Comparison of ENCODE assay signal across 13 cellular contexts in the genomic region with DNA sequence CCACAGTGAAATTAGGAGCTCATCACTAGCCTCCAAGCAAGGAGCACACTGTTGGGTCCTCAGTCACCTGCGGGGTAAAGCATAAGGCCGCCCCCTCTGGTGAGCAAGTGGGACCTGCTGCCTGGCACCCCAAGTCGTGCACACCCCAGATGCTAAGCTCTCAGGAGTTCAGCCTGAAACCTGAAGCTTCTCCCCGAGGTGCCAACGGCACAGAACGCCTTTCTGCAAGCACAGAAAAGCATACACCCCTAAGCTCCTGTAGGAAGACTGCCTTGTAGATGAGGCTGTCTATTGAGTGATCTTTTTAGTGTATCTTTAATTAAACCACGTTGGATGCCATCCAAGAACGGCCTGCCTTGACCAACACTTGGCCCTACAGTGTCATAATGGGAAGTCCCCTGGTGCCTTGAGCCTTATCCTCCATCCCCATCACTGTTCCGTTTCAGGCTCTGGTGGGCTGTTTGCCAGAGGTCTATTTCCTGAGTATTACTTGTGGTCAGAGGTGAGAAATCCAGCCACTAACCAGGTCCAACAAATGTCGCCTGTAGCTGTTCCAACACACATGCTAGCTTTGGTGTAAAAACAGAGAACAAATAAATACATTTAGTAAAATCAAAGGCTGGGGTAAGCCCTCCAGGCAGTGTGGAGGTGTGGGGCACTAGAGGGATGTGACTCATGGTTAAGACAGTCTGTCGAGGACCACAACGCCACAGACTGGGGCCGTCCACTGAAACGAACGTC. TPM values are rescaled to one million over a fixed set of nuclear protein-coding genes. Genes with fewer than 3 reads are reported as not detected.
A peak's percentile ranks its signal among the peaks of the same experiment; 100 is the strongest.
DNase-seq lines count a peak whose midpoint lies in the region; ATAC-seq, FAIRE-seq and TF ChIP-seq lines count a peak whose summit lies in the region.
"Had no signal": no experiment of that assay in that cellular context is flagged by ENCODE, and none has a peak within 500 bp of the region (broad histone marks: within the 10 kb centered on the region; RNA-seq: fewer than 3 reads in every experiment).

No MANE protein-coding gene starts in this region.

- no peak overlapping the region for H3K27ac Mint-ChIP-seq in T-helper 17 cell
- H3K27ac Mint-ChIP-seq: activated CD4-positive, alpha-beta memory T cell treated with anti-CD3 and anti-CD28 coated beads, Interleukin-2, amount 10 ng/mL, durations not matched to agents 7 days and 5 days had no signal

- H3K36me3 ChIP-seq in liver (ENCODE audit: control insufficient read depth in 4 of 4, insufficient read depth in 3 of 4, low read depth in 1 of 4, low read length in 3 of 4) (no peaks in the 10 kb centered on the region), HepG2 (replicated peaks in 1 of 2; ENCODE audit: control insufficient read depth in 1 of 2, insufficient read depth in 2 of 2, low read length in 2 of 2) (no peaks in the 10 kb centered on the region), aorta (ENCODE audit: control insufficient read depth in 1 of 2, insufficient read depth in 2 of 2, low read length in 1 of 2) (no peaks in the 10 kb centered on the region)
- H3K36me3 ChIP-seq: ascending aorta, BE2C had no signal

- H3K79me2 ChIP-seq in HepG2 (ENCODE audit: insufficient read depth, low read length), result no peaks in the 10 kb centered on the region

- H3K4me2 ChIP-seq in HepG2 (ENCODE audit: low read depth, low read length), result no peak overlapping the region

- peaks cover 50% of the 10 kb centered on the region for H3K27me3 Mint-ChIP-seq in T-helper 17 cell

- no TSS peak for BruUV-seq in HepG2 (replicated peaks; lab: Mats Ljungman, UMichigan)

- peaks cover 3% of the 10 kb centered on the region for H3K36me3 Mint-ChIP-seq in T-helper 17 cell (ENCODE audit: low read depth)

- H3K4me3 ChIP-seq in liver (ENCODE audit: low read depth in 1 of 3, low read length in 3 of 3), result no peak overlapping the region
- no peak overlapping the region for H3K4me3 ChIP-seq in HepG2 (replicated peaks in 1 of 3; ENCODE audit: insufficient read depth in 1 of 3, low read depth in 2 of 3, low read length in 3 of 3)
- no peak overlapping the region for H3K4me3 ChIP-seq in aorta (ENCODE audit: low read length in 2 of 2)
- H3K4me3 ChIP-seq: ascending aorta had no signal

- H3K27ac ChIP-seq in liver (ENCODE audit: low read depth in 1 of 2, low read length in 2 of 2) (no peak overlapping the region), HepG2 (ENCODE audit: extremely low read length, insufficient read depth, low read length) (no peak overlapping the region), aorta (ENCODE audit: low read depth in 1 of 2, low read length in 2 of 2) (no peak overlapping the region)
- H3K27ac ChIP-seq: ascending aorta had no signal

- 58% methylated on average over 15 of the region's 15 CpGs for WGBS in liver
- 58% methylated on average over 9 of the region's 15 CpGs for WGBS in HepG2 (ENCODE audit: low lambda C conversion rate)
- WGBS in aorta, 2 donors, result 70 to 75% methylated on average over 15 of the region's 15 CpGs

- intact Hi-C loops in HepG2 (cut with micrococcal nuclease; ENCODE audit: unreplicated experiment), result loop anchor here (5.0 kb wide), 1 partner anchor 984 kb away; no protein-coding TSS in a partner anchor
- intact Hi-C loops in left ventricle myocardium superior (cut with micrococcal nuclease), result no loop called here
- intact Hi-C loops in aorta (cut with DNase I), result loop anchor here in 1 of 2 donors (10.0 kb wide), 1 partner anchor 1091 kb away; no protein-coding TSS in a partner anchor

- DNase-seq in HepG2 (ENCODE audit: low spot score), result no peak
- DNase-seq in T-helper 17 cell, result no peak
- DNase-seq in left ventricle myocardium superior, result no peak
- no peak for DNase-seq in aorta
- DNase-seq in ureter (ENCODE audit: low spot score), result no peak
- DNase-seq in GM13977 (ENCODE audit: low spot score), result no peak
- DNase-seq in NCI-H187 treated with DMSO at 0.1 percent for 48 hours (lab: John Stamatoyannopoulos, UW), result no peak
- DNase-seq: activated CD4-positive, alpha-beta memory T cell treated with anti-CD3 and anti-CD28 coated beads, Interleukin-2, amount 10 ng/mL, durations not matched to agents 7 days and 5 days; BE2C had no signal

- in situ Hi-C loops in HepG2 (cut with HindIII; ENCODE audit: extremely low pct_ligation_motif_present, low pct_unique_long_range_greater_than_20kb), result loop anchor here (25.0 kb wide), 2 partner anchors 1079 to 1404 kb away; a partner anchor contains a TSS
- in situ Hi-C loops in GM13977 (cut with MboI; ENCODE audit: low pct_unique_long_range_greater_than_20kb, low sequenced_read_pairs, unreplicated experiment), result loop anchor here (25.0 kb wide), 1 partner anchor 1404 kb away; no protein-coding TSS in a partner anchor

- no peak for TF ChIP-seq RAD21 in liver (IDR thresholded peaks at IDR 0.05)
- TF ChIP-seq RAD21 in HepG2 (CRISPR knock-in tag; IDR thresholded peaks at IDR 0.05), result no peak

- H3K9me3 ChIP-seq in liver (ENCODE audit: control insufficient read depth in 4 of 4, low read length in 3 of 4) (no peaks in the 10 kb centered on the region), HepG2 (ENCODE audit: low read length) (no peaks in the 10 kb centered on the region), T-helper 17 cell (ENCODE audit: control insufficient read depth, low read length, poor library complexity, severe bottlenecking) (no peaks in the 10 kb centered on the region), aorta (ENCODE audit: control insufficient read depth, low read length) (no peaks in the 10 kb centered on the region)
- H3K9me3 ChIP-seq: ascending aorta, BE2C had no signal

- H3K4me1 Mint-ChIP-seq in T-helper 17 cell, result peaks cover 8% of the 10 kb centered on the region

- TF ChIP-seq EP300 in HepG2 (IDR thresholded peaks at IDR 0.05; ENCODE audit: low read depth in 2 of 2, low read length in 2 of 2), result no peak
- TF ChIP-seq EP300 in HepG2 (CRISPR knock-in tag; IDR thresholded peaks at IDR 0.05; ENCODE audit: borderline replicate concordance), result no peak

- H3K27me3 ChIP-seq in liver (ENCODE audit: control insufficient read depth in 4 of 4, insufficient read depth in 4 of 4, low read length in 3 of 4) (peaks cover 0 to 2% (median 0%) of the 10 kb centered on the region in 4 donors), HepG2 (ENCODE audit: control insufficient read depth in 1 of 2, insufficient read depth in 2 of 2, low read length in 2 of 2) (peaks cover 0 to 12% of the 10 kb centered on the region in 2 experiments; a peak in 3 of 5 replicates), aorta (ENCODE audit: control insufficient read depth in 1 of 2, insufficient read depth in 2 of 2, low read length in 1 of 2) (no peaks in the 10 kb centered on the region)
- H3K27me3 ChIP-seq: ascending aorta, BE2C had no signal

- no peaks in the 10 kb centered on the region for H4K20me1 ChIP-seq in HepG2 (ENCODE audit: insufficient read depth, low read length)

- H3K4me3 Mint-ChIP-seq in T-helper 17 cell, result no peak overlapping the region
- H3K4me3 Mint-ChIP-seq: activated CD4-positive, alpha-beta memory T cell treated with anti-CD3 and anti-CD28 coated beads, Interleukin-2, amount 10 ng/mL, durations not matched to agents 7 days and 5 days; neural crest cell had no signal

- peaks cover 0 to 7% (median 0%) of the 10 kb centered on the region in 4 donors for H3K4me1 ChIP-seq in liver (ENCODE audit: control insufficient read depth in 4 of 4, insufficient read depth in 4 of 4, low read length in 3 of 4)
- H3K4me1 ChIP-seq in HepG2 (ENCODE audit: insufficient read depth, low read length), result peaks cover 18% of the 10 kb centered on the region
- H3K4me1 ChIP-seq in aorta (ENCODE audit: control insufficient read depth in 1 of 2, insufficient read depth in 2 of 2, low read length in 2 of 2), result no peaks in the 10 kb centered on the region
- H3K4me1 ChIP-seq: ascending aorta, BE2C had no signal

- H2AFZ ChIP-seq in HepG2 (ENCODE audit: low read length), result no peak overlapping the region

- FAIRE-seq in HepG2 (lab: Jason Lieb, UNC), result no peak

- TF ChIP-seq POLR2A in HepG2 (IDR thresholded peaks at IDR 0.05; ENCODE audit: insufficient read depth in 1 of 2, low read depth in 2 of 2, low read length in 2 of 2), result no peak

- TF ChIP-seq CTCF in liver (IDR thresholded peaks at IDR 0.05; ENCODE audit: low read depth, low read length, missing input control) (no peak), HepG2 (CRISPR knock-in tag; IDR thresholded peaks at IDR 0.05) (no peak), GM13977 (IDR thresholded peaks at IDR 0.05; ENCODE audit: extremely low read depth, insufficient read depth, missing control alignments) (no peak)

- CTCF ChIA-PET in HepG2 (lab: Yijun Ruan, JAX; ENCODE audit: low intra/inter-chr PET ratio, low total read pairs), result no interaction called here

- no peak for ATAC-seq in HepG2
- peak; percentile 35 for ATAC-seq in T-helper 17 cell
- peak; percentile 57 for ATAC-seq in left ventricle myocardium superior
- peak; percentile 29 for ATAC-seq in aorta (ENCODE audit: low FRiP score)

- POLR2A ChIA-PET in HepG2 (lab: Yijun Ruan, JAX), result no interaction called here

- H3K9ac ChIP-seq in liver (ENCODE audit: low read depth in 1 of 2, low read length in 2 of 2) (no peak overlapping the region), HepG2 (ENCODE audit: insufficient read depth, low read depth, low read length) (no peak overlapping the region)

RNA-seq across cellular contexts. Expression of a gene that starts 44.8 kb away (rescaled TPM):
- total RNA-seq in liver (under 1 TPM in 1 of 2 donors, not detected in 1; 0.08 TPM), HepG2 (2016; rRNA removed; fragmentation: Illumina TruSeq; extraction: Trizol) (not detected in 2 replicates), T-helper 17 cell (not detected), left ventricle myocardium superior (not detected), aorta (not detected), ureter (not detected)
- polyA plus RNA-seq in liver (not detected), HepG2 (2011; rRNA removed) (not detected in 2 replicates), aorta (not detected)
- total RNA-seq in HepG2 (2016; cell fraction: cytosol; rRNA removed; fragmentation: Illumina TruSeq; extraction: Trizol; ENCODE audit: low read depth), result not detected in 2 replicates
- total RNA-seq in HepG2 (2016; cell fraction: insoluble cytoplasmic fraction; rRNA removed; fragmentation: Illumina TruSeq; extraction: Trizol), result not detected in 2 replicates
- not detected in 2 replicates for total RNA-seq in HepG2 (2016; cell fraction: membrane; rRNA removed; fragmentation: Illumina TruSeq; extraction: Trizol)
- not detected in 2 replicates for total RNA-seq in HepG2 (2016; cell fraction: nucleus; rRNA removed; fragmentation: Illumina TruSeq; extraction: Trizol)
- polyA plus RNA-seq in HepG2 (2011; cell fraction: cytosol; rRNA removed), result not detected in 2 replicates
- not detected in 2 replicates for polyA plus RNA-seq in HepG2 (2011; cell fraction: nucleus; rRNA removed)
- not detected in 2 replicates for polyA plus RNA-seq in HepG2 (2012)
- not detected in 2 replicates for polyA plus RNA-seq in HepG2 (2016; cell fraction: cytosol; fragmentation: Illumina TruSeq; extraction: Trizol; ENCODE audit: low read depth)
- not detected in 2 replicates for polyA plus RNA-seq in HepG2 (2016; cell fraction: insoluble cytoplasmic fraction; fragmentation: Illumina TruSeq; extraction: Trizol; ENCODE audit: low read depth)
- polyA plus RNA-seq in HepG2 (2016; cell fraction: membrane; fragmentation: Illumina TruSeq; extraction: Trizol; ENCODE audit: low read depth), result not detected in 2 replicates
- not detected in 2 replicates for polyA plus RNA-seq in HepG2 (2016; cell fraction: nucleus; fragmentation: Illumina TruSeq; extraction: Trizol; ENCODE audit: insufficient read depth, low read depth)
- not detected in 2 replicates for polyA minus RNA-seq in HepG2 (2011; rRNA and poly(A)+ RNA removed; ENCODE audit: low replicate concordance)
- not detected in 2 replicates for polyA minus RNA-seq in HepG2 (2011; cell fraction: cytosol; rRNA and poly(A)+ RNA removed)
- polyA minus RNA-seq in HepG2 (2011; cell fraction: nucleus; rRNA and poly(A)+ RNA removed), result not detected in 2 replicates
- total RNA-seq: activated CD4-positive, alpha-beta memory T cell treated with anti-CD3 and anti-CD28 coated beads, Interleukin-2, amount 10 ng/mL, durations not matched to agents 7 days and 5 days; ascending aorta; neural crest cell had no signal
- polyA plus RNA-seq: IgD-negative memory B cell had no signal
